In the genomic region with DNA sequence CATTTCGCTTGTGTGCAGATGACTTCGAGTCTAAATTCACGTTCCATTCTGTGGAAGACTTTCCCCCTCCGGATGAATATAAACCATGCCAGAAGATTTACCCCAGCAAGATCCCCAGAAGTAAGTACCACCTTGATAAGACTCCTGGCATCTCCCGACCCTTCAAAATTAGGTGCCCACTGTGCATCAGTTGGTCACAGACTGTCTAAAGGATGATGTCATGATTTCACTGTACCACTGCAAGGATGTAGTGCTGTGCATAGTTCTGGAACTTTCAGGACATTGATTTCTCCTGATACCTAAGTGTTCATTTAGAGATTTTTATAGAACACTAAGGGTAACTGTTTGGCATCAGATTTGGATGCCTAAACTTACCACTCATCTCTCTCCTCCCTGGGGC, we compare ENCODE assay signal across 25 cellular contexts.
"Had no signal": no experiment of that assay in that cellular context is flagged by ENCODE, and none has a peak within 500 bp of the region (broad histone marks: within the 10 kb centered on the region; RNA-seq: fewer than 3 reads in every experiment).

No MANE protein-coding gene starts in this region.

- H3K9me3 ChIP-seq: esophagus squamous epithelium, gastrocnemius medialis, heart right ventricle, left lung, lower lobe of right lung, mucosa of descending colon had no signal

- FAIRE-seq: colon, endometrium, islet of Langerhans, keratinocyte had no signal

- H3K27me3 ChIP-seq: dorsolateral prefrontal cortex, gastrocnemius medialis had no signal

- H3K4me3 Mint-ChIP-seq: effector memory CD8-positive, alpha-beta T cell; endodermal cell; mesothelial cell of epicardium had no signal

- H3K36me3 ChIP-seq: left lung, lower lobe of right lung had no signal

- H3K27ac ChIP-seq: coronary artery, dorsolateral prefrontal cortex, esophagus squamous epithelium, gastrocnemius medialis, heart right ventricle, left lung, lower lobe of right lung had no signal

- H3K4me1 Mint-ChIP-seq: endodermal cell had no signal

- H3K27ac Mint-ChIP-seq: effector memory CD8-positive, alpha-beta T cell; endodermal cell; mesothelial cell of epicardium had no signal

- DNase-seq: dermis blood vessel endothelial cell; dorsolateral prefrontal cortex; effector CD8-positive, alpha-beta T cell; effector memory CD8-positive, alpha-beta T cell; endodermal cell; esophagus squamous epithelium; foreskin fibroblast; foreskin melanocyte; gastrocnemius medialis; glutamatergic neuron; head of caudate nucleus; heart right ventricle; hippocampal formation; left cardiac atrium; left lung; left ventricle myocardium superior; lower lobe of right lung; mesenchymal stem cell; mucosa of descending colon had no signal

- H3K4me1 ChIP-seq: gastrocnemius medialis, heart right ventricle, left lung, lower lobe of right lung had no signal

- ATAC-seq: effector memory CD8-positive, alpha-beta T cell; gastrocnemius medialis; heart right ventricle; left cardiac atrium; left lung; left ventricle myocardium superior; lower lobe of right lung; mucosa of descending colon had no signal

- H3K9me3 Mint-ChIP-seq: effector memory CD8-positive, alpha-beta T cell; endodermal cell; mesothelial cell of epicardium had no signal

- H3K4me3 ChIP-seq: coronary artery, dorsolateral prefrontal cortex, esophagus squamous epithelium, gastrocnemius medialis, heart right ventricle, left lung, lower lobe of right lung, mucosa of descending colon had no signal
